ENCODE assay signal across 8 cellular contexts in the genomic region with DNA sequence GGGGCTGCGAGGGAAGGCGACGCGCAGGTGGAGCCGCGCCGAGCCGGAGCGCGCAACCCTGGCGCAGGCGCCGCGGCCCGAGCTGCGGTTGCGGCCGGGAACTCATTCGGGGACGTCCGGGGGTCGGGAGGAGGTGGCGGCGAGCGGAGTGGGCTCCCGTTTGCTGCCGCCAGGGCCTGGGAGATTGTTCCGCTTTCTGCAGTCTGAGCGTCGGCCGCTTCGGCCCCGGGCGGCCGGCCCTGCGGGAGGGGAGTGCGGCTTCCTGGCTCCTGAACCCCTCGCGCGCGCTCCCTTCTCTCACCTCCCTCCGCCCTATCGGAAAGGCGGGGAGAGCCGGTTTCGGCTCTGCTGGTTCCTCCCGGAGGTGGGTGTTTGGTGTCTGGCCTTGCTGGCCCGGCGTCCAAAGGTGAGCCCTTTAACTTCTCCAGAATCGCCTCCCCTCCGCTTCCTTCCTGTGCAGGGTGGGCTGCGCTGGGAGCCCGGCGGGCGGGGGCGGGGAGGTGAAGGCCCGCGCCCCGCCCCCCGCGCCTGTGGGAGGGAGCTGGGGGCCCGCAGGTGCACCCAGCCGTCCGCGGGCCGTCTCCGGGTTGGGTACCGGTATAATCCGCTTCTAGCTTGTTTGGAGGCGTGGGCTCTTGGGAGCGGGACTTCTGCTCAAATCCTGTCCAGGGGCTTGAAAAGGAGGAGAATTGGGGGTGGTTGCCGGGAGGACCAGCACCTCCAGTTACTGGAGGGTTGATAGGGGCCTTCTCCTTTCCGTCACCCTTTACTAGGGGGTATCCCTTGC. TPM values are rescaled to one million over a fixed set of nuclear protein-coding genes. Genes with fewer than 3 reads are reported as not detected.
DNase-seq lines count a peak whose midpoint lies in the region; ATAC-seq and TF ChIP-seq lines count a peak whose summit lies in the region.

No MANE protein-coding gene starts in this region.

- H2BK15ac ChIP-seq in IMR-90 (ENCODE audit: low read depth, low read length), result no peak overlapping the region

- dilution Hi-C loops in IMR-90 (cut with HindIII; ENCODE audit: low sequenced_read_pairs, unreplicated experiment), result no loop called here

- TF ChIP-seq POLR2A in IMR-90 (IDR thresholded peaks at IDR 0.05; ENCODE audit: low read depth, low read length), result no peak

- H4K8ac ChIP-seq in IMR-90 (ENCODE audit: low read depth in 2 of 2, low read length in 2 of 2), result no peak overlapping the region

- H3K9me3 Mint-ChIP-seq in activated naive CD4-positive, alpha-beta T cell treated with anti-CD3 and anti-CD28 coated beads, Interleukin-2, amount 50 U/mL, for 72 hours, result no peaks in the 10 kb centered on the region

- H2BK5ac ChIP-seq in IMR-90 (ENCODE audit: low read depth, low read length, poor library complexity, severe bottlenecking), result no peak overlapping the region

- peak overlapping the region; percentile 58 to 80 for H3K27ac Mint-ChIP-seq in activated naive CD4-positive, alpha-beta T cell treated with anti-CD3 and anti-CD28 coated beads, Interleukin-2, amount 50 U/mL, for 72 hours

- 0 out of 2 replicates have a peak overlapping the region, but pooled peaks have one; percentile 14 for H2BK120ac ChIP-seq in IMR-90 (ENCODE audit: low read depth, low read length)

- WGBS in IMR-90 (ENCODE audit: extremely low coverage in 2 of 2, insufficient read length in 1 of 2), 2 experiments, result 10% methylated on average over 4 of the region's 73 CpGs; no CpG with 5 or more reads in 1 of the 2 experiments
- 1% methylated on average over 14 of the region's 73 CpGs for WGBS in SK-N-SH (ENCODE audit: low lambda C conversion rate)

- H2AFZ ChIP-seq in IMR-90 (replicated peaks; ENCODE audit: low read length, poor library complexity) (peak overlapping the region; percentile 97), SK-N-SH (ENCODE audit: low read depth) (peak overlapping the region; percentile 89)

- no peak overlapping the region for H4K5ac ChIP-seq in IMR-90 (ENCODE audit: low read depth, low read length)

- H3K18ac ChIP-seq in IMR-90 (ENCODE audit: low read depth, low read length), result no peak overlapping the region

- H4K20me1 ChIP-seq in IMR-90 (ENCODE audit: insufficient read depth, low read length) (no peaks in the 10 kb centered on the region), SK-N-SH (ENCODE audit: insufficient read depth) (no peaks in the 10 kb centered on the region)

- H3K56ac ChIP-seq in IMR-90 (ENCODE audit: extremely low read depth, insufficient read depth, low read length), result no peak overlapping the region

- H3K9ac ChIP-seq in ES-I3 (ENCODE audit: low read depth, low read length), result peak overlapping the region; percentile 94
- peak overlapping the region; percentile 75 for H3K9ac ChIP-seq in IMR-90 (ENCODE audit: low read depth, low read length)
- H3K9ac ChIP-seq in SK-N-SH, result peak overlapping the region; percentile 73

- no peak overlapping the region for H2BK20ac ChIP-seq in IMR-90 (ENCODE audit: low read depth, low read length)

- no peak overlapping the region; the same call in 1 of the 2 replicates for H2AK5ac ChIP-seq in IMR-90 (ENCODE audit: low read depth, low read length)

- peak; percentile 22 for DNase-seq in IMR-90
- DNase-seq in SK-N-SH, result peak; percentile 85
- peak; percentile 61 to 64 for DNase-seq in activated naive CD4-positive, alpha-beta T cell treated with anti-CD3 and anti-CD28 coated beads, Interleukin-2, amount 50 U/mL, for 72 hours (ENCODE audit: low spot score in 2 of 2)
- peak; percentile 66 for DNase-seq in left ventricle myocardium superior
- peak; percentile 67 for DNase-seq in sciatic nerve (ENCODE audit: low spot score)
- DNase-seq in OCI-M2 (lab: John Stamatoyannopoulos, UW; ENCODE audit: unreplicated experiment), result no peak

- peaks cover 6 to 15% of the 10 kb centered on the region in 2 donors for H3K36me3 Mint-ChIP-seq in activated naive CD4-positive, alpha-beta T cell treated with anti-CD3 and anti-CD28 coated beads, Interleukin-2, amount 50 U/mL, for 72 hours

- no peak for TF ChIP-seq EP300 in SK-N-SH (IDR thresholded peaks at IDR 0.05; ENCODE audit: borderline replicate concordance in 1 of 2, low read depth in 1 of 2, low read length in 1 of 2)

- peak overlapping the region; percentile 81 for H3K4me3 ChIP-seq in IMR-90 (ENCODE audit: insufficient read depth, low read depth, low read length)
- peak overlapping the region; percentile 77 to 94 for H3K4me3 ChIP-seq in SK-N-SH (ENCODE audit: low read depth in 2 of 2, low read length in 1 of 2)

- intact Hi-C loops in IMR-90 (cut with micrococcal nuclease) (loop anchor here (5.0 kb wide), 1 partner anchor 166 kb away; no protein-coding TSS in a partner anchor), left ventricle myocardium superior (cut with micrococcal nuclease) (no loop called here), sciatic nerve (cut with DNase I) (no loop called here)

- ATAC-seq in GM21528 (IDR thresholded peaks at IDR 0.05; ENCODE audit: low FRiP score, unreplicated experiment), result peak; percentile 65
- peak; percentile 59 for ATAC-seq in IMR-90 (ENCODE audit: low read depth)
- peak; percentile 48 to 64 for ATAC-seq in activated naive CD4-positive, alpha-beta T cell treated with anti-CD3 and anti-CD28 coated beads, Interleukin-2, amount 50 U/mL, for 72 hours
- peak; percentile 50 for ATAC-seq in left ventricle myocardium superior
- peak; percentile 45 for ATAC-seq in sciatic nerve

- POLR2A ChIA-PET in IMR-90 (lab: Charles Lee; ENCODE audit: unreplicated experiment) (no interaction called here), SK-N-SH (lab: Yijun Ruan, JAX) (interaction anchor here (0.5 to 2.0 kb wide), 6 partner anchors 14 to 181 kb away, joined by 3 to 5 read pairs (median 4); no protein-coding TSS in a partner anchor)

- H3K9me1 ChIP-seq in IMR-90 (ENCODE audit: insufficient read depth, low read length), result no peaks in the 10 kb centered on the region

- no peaks in the 10 kb centered on the region for H3K27me3 ChIP-seq in IMR-90 (ENCODE audit: control insufficient read depth, insufficient read depth, low read length)
- H3K27me3 ChIP-seq in SK-N-SH (ENCODE audit: insufficient read depth), result no peaks in the 10 kb centered on the region

- CTCF ChIA-PET in IMR-90 (lab: Yijun Ruan, JAX) (interaction anchor here (1.6 kb wide), 1 partner anchor 21 kb away, joined by 4 read pairs; no protein-coding TSS in a partner anchor), SK-N-SH (lab: Yijun Ruan, JAX) (interaction anchor here (0.7 to 5.2 kb wide), 14 partner anchors 9 to 338 kb away, joined by 3 to 24 read pairs (median 4); no protein-coding TSS in a partner anchor)

- TF ChIP-seq RAD21 in IMR-90 (IDR thresholded peaks at IDR 0.05; ENCODE audit: low read length) (no peak), SK-N-SH (IDR thresholded peaks at IDR 0.05; ENCODE audit: low read length) (no peak)

- peaks cover 13% of the 10 kb centered on the region; the same call in 1 of the 2 replicates for H3K4me1 ChIP-seq in ES-I3 (ENCODE audit: insufficient read depth, low read length)
- H3K4me1 ChIP-seq in IMR-90 (ENCODE audit: control insufficient read depth, insufficient read depth, low read length), result peaks cover 9% of the 10 kb centered on the region; the same call in 1 of the 2 replicates
- H3K4me1 ChIP-seq in SK-N-SH (ENCODE audit: control insufficient read depth in 1 of 2, insufficient read depth in 2 of 2, low read depth in 1 of 2, low read length in 1 of 2), result peaks cover 4 to 15% of the 10 kb centered on the region in 2 experiments; a peak in 3 of 4 replicates

- H3K14ac ChIP-seq in IMR-90 (replicated peaks; ENCODE audit: low read depth, low read length), result no peak overlapping the region

- H4K91ac ChIP-seq in IMR-90 (ENCODE audit: insufficient read depth, low read depth, low read length), result no peak overlapping the region

- H3K23ac ChIP-seq in IMR-90 (ENCODE audit: low read depth, low read length), result no peak overlapping the region

- no peaks in the 10 kb centered on the region for H3K36me3 ChIP-seq in ES-I3 (ENCODE audit: insufficient read depth, low read length)
- no peaks in the 10 kb centered on the region for H3K36me3 ChIP-seq in IMR-90 (ENCODE audit: control insufficient read depth, insufficient read depth, low read length)
- H3K36me3 ChIP-seq in SK-N-SH (replicated peaks in 1 of 2; ENCODE audit: control insufficient read depth in 1 of 2, insufficient read depth in 2 of 2, low read length in 1 of 2), result peaks cover 0 to 4% of the 10 kb centered on the region in 2 experiments

- H3K4me2 ChIP-seq in IMR-90 (ENCODE audit: low read depth, low read length), result peak overlapping the region; percentile 86
- peak overlapping the region; percentile 91 for H3K4me2 ChIP-seq in SK-N-SH

- no peaks in the 10 kb centered on the region for H3K79me2 ChIP-seq in SK-N-SH (ENCODE audit: insufficient read depth)

- no peaks in the 10 kb centered on the region for H3K9me3 ChIP-seq in ES-I3 (ENCODE audit: control insufficient read depth, insufficient read depth, low read length)
- H3K9me3 ChIP-seq in IMR-90 (ENCODE audit: control insufficient read depth, insufficient read depth, low read length), result no peaks in the 10 kb centered on the region
- H3K9me3 ChIP-seq in SK-N-SH, result no peaks in the 10 kb centered on the region

- no peaks in the 10 kb centered on the region for H3F3A ChIP-seq in SK-N-SH (replicated peaks; ENCODE audit: insufficient read depth)

- in situ Hi-C loops in IMR-90 (cut with MboI; ENCODE audit: low sequenced_read_pairs), result no loop called here

- no TSS peak for BruUV-seq in IMR-90 (replicated peaks; lab: Mats Ljungman, UMichigan)

- no peaks in the 10 kb centered on the region for H3K9me2 ChIP-seq in SK-N-SH

- peaks cover 3 to 13% of the 10 kb centered on the region in 2 experiments; a peak in 2 of 4 replicates for H3K79me1 ChIP-seq in IMR-90 (ENCODE audit: low read depth in 1 of 2, low read length in 2 of 2)

- H3K27ac ChIP-seq in IMR-90 (ENCODE audit: insufficient read depth, low read length) (peak overlapping the region; percentile 31; the same call in 1 of the 2 replicates), SK-N-SH (ENCODE audit: low read depth in 2 of 2, low read length in 1 of 2) (peak overlapping the region; percentile 19 to 74; a peak in 3 of 4 replicates)

- TF ChIP-seq CTCF in IMR-90 (conservative IDR thresholded peaks at IDR 0.05; ENCODE audit: low read depth, low read length), result 0 out of 2 replicates have a peak, but pooled peaks have one; percentile 7
- no peak for TF ChIP-seq CTCF in SK-N-SH (IDR thresholded peaks at IDR 0.05)

- H2AK9ac ChIP-seq in IMR-90 (replicated peaks; ENCODE audit: low read depth, low read length, poor library complexity), result peak overlapping the region; percentile 47

- H3K4ac ChIP-seq in IMR-90 (ENCODE audit: low read depth, low read length), result no peak overlapping the region

TF ChIP-seq in SK-N-SH, 30 proteins besides CTCF, POLR2A, EP300 and RAD21 (continues in another document):
- TF ChIP-seq NFIC (IDR thresholded peaks at IDR 0.05; ENCODE audit: borderline replicate concordance), result no peak

RNA-seq across cellular contexts. Expression of a gene that starts 0.7 kb away (rescaled TPM):
- total RNA-seq in IMR-90 (2012; rRNA removed), result 34.7 and 35.3 TPM in 2 replicates
- polyA plus RNA-seq in IMR-90 (2012; rRNA removed), result 30.7 and 34.1 TPM in 2 replicates
- 29.8 and 40.6 TPM in 2 replicates for polyA plus RNA-seq in IMR-90 (2012; cell fraction: cytosol; rRNA removed)
- polyA plus RNA-seq in IMR-90 (2012; cell fraction: nucleus; rRNA removed; ENCODE audit: low replicate concordance), result 12.1 and 17.4 TPM in 2 replicates
- 15.0 and 21.5 TPM in 2 replicates for polyA plus RNA-seq in SK-N-SH (2012; rRNA removed)
- 15.3 and 16.7 TPM in 2 replicates for polyA plus RNA-seq in SK-N-SH (2012; cell fraction: cytosol; rRNA removed)
- 12.9 and 17.5 TPM in 2 replicates for polyA plus RNA-seq in SK-N-SH (2012; cell fraction: nucleus; rRNA removed)
- total RNA-seq in activated naive CD4-positive, alpha-beta T cell treated with anti-CD3 and anti-CD28 coated beads, Interleukin-2, amount 50 U/mL, for 72 hours, result 10 to 100 TPM; 14.6 to 22.8 TPM
- 6.8 TPM for total RNA-seq in left ventricle myocardium superior
- 24.2 TPM for total RNA-seq in sciatic nerve
